Comparison of ENCODE assay signal across 8 cellular contexts in genomic region chr19:57916168-57916995, GRCh38. TPM values are rescaled to one million over a fixed set of nuclear protein-coding genes. Genes with fewer than 3 reads are reported as not detected.
DNase-seq lines count a peak whose midpoint lies in the region; ATAC-seq and TF ChIP-seq lines count a peak whose summit lies in the region.
"Not testable (repeated sequence)": the region's sequence is repeated elsewhere in the genome, so short reads cannot be mapped to it uniquely, and the experiment has no call there.

Gene ZNF417 (minus strand): TSS chr19:57916592. CDS start chr19:57916411, 181 bp downstream.

- peak; percentile 96 for ATAC-seq in GM21526 (IDR thresholded peaks at IDR 0.05; ENCODE audit: low FRiP score, unreplicated experiment)

- peak within 1 kb of the TSS; percentile 31; the same call in 1 of the 2 replicates for H2AFZ ChIP-seq in OCI-LY7 (ENCODE audit: low read length)

- intact Hi-C loops in OCI-LY7 (cut with micrococcal nuclease; ENCODE audit: unreplicated experiment) = not testable (repeated sequence)

- TF ChIP-seq CTCF in OCI-LY7 (conservative IDR thresholded peaks at IDR 0.05; ENCODE audit: low read length) = peak; percentile 57
- peak; percentile 28 for TF ChIP-seq CTCF in epithelial cell of proximal tubule (conservative IDR thresholded peaks at IDR 0.05; ENCODE audit: low read depth, low read length)

- peak within 1 kb of the TSS; percentile 73 for H3K4me2 ChIP-seq in OCI-LY7 (ENCODE audit: low read length)

- H3K4me3 ChIP-seq in OCI-LY7 (ENCODE audit: low read depth, low read length, poor library complexity, severe bottlenecking) (peak within 1 kb of the TSS; percentile 78), epithelial cell of proximal tubule (ENCODE audit: low read depth, low read length) (peak within 1 kb of the TSS; percentile 87)

- not testable (repeated sequence) for H3K9me3 ChIP-seq in OCI-LY7 (ENCODE audit: low read length)

- POLR2A ChIA-PET in OCI-LY7 (lab: Charles Lee) = interaction anchor here (1.1 kb wide), 1 partner anchor 30 kb away, joined by 3 read pairs; no protein-coding TSS in a partner anchor

- not testable (repeated sequence) for H3K36me3 ChIP-seq in OCI-LY7 (ENCODE audit: insufficient read depth, low read length)

- CTCF ChIA-PET in OCI-LY7 (lab: Charles Lee; ENCODE audit: unreplicated experiment) = not testable (repeated sequence)

- BruUV-seq in OCI-LY7 (replicated peaks; lab: Mats Ljungman, UMichigan) = TSS peak; percentile 74

- not testable (repeated sequence) for H3K27ac ChIP-seq in OCI-LY7 (ENCODE audit: low read depth, low read length, poor library complexity, severe bottlenecking)

- H3K79me2 ChIP-seq in OCI-LY7 (ENCODE audit: insufficient read depth, low read depth, low read length) = not testable (repeated sequence)

- not testable (repeated sequence) for H4K20me1 ChIP-seq in OCI-LY7 (ENCODE audit: insufficient read depth, low read length)

- H3K4me1 ChIP-seq in OCI-LY7 (ENCODE audit: insufficient read depth, low read length, poor library complexity, severe bottlenecking) = not testable (repeated sequence)

- peak; percentile 96 for DNase-seq in DMS114 treated with DMSO at 0.1 percent for 48 hours (lab: John Stamatoyannopoulos, UW; ENCODE audit: unreplicated experiment)
- DNase-seq in HuH-7.5 (ENCODE audit: low spot score) = peak; percentile 93
- DNase-seq in OCI-LY7 (ENCODE audit: low spot score) = peak; percentile 95
- peak; percentile 71 for DNase-seq in activated T-cell treated with anti-CD3 and anti-CD28 coated beads for 1 hour (ENCODE audit: low read depth)
- peak; percentile 75 for DNase-seq in epithelial cell of proximal tubule (ENCODE audit: low read depth)
- peak; percentile 93 for DNase-seq in mucosa of gallbladder (ENCODE audit: low spot score)
- DNase-seq in stimulated activated CD8-positive, alpha-beta memory T cell treated with anti-CD3 and anti-CD28 coated beads, Interleukin-4, amount 100 ng/mL, for 4 hours (ENCODE audit: low read depth in 2 of 2, low spot score in 1 of 2) = peak; percentile 74 to 81

- not testable (repeated sequence) for H3K9me2 ChIP-seq in OCI-LY7 (ENCODE audit: insufficient read depth, low read length)

RNA-seq across cellular contexts. Expression of gene ZNF417, which starts in this region (rescaled TPM):
- 21.4 and 28.6 TPM in 2 replicates for total RNA-seq in OCI-LY7 (2014; rRNA removed; shearing (Covaris generic))
- 20.6 and 24.0 TPM in 2 replicates for total RNA-seq in OCI-LY7 (2022)
- 4.4 and 6.3 TPM in 2 replicates for total RNA-seq in epithelial cell of proximal tubule
- total RNA-seq in mucosa of gallbladder = 31.0 TPM
